Comparison of ENCODE assay signal across 12 cellular contexts in the genomic region with DNA sequence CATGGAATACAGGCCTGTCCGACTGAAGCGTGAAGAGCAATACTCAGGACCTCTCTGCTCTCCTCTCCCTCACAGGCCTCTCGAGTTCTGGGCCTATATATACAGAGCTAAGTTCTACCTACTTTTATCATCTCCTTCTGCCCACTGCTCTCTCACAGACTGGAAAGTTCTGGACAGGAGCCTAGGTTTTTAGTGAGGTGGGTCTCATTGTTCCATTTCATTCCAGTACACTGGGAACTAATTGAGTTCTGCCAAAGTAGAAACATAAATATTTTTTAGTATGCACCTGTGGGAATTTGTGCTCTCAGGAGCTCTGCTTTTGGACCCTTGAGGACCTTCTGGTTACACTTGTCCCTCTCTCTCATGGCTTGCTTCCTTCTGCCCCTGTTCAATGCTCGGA. TPM values are rescaled to one million over a fixed set of nuclear protein-coding genes. Genes with fewer than 3 reads are reported as not detected.
"Had no signal": no experiment of that assay in that cellular context is flagged by ENCODE, and none has a peak within 500 bp of the region (broad histone marks: within the 10 kb centered on the region; RNA-seq: fewer than 3 reads in every experiment).

Gene TEDDM1, minus strand, starts transcription at position 101 of the 400 bp plus-strand sequence. CDS start 182 bp downstream, outside the sequence.

- H3K4me2 ChIP-seq: GM23338, KMS-11 had no signal

- H3K9me3 Mint-ChIP-seq: GM23338, HFFc6 had no signal

- FAIRE-seq: HepG2 had no signal

- H3K9ac ChIP-seq: KMS-11 had no signal

- H3K4me3 Mint-ChIP-seq: GM23338, HFFc6 had no signal

- H3K36me3 ChIP-seq: HAP-1 had no signal

- ATAC-seq: GM23338, HCT116, HepG2 had no signal

- DNase-seq: H7, HFFc6, KBM-7 had no signal

- H3K4me3 ChIP-seq: GM23338, HAP-1 had no signal

- H3K9me3 ChIP-seq: HAP-1 had no signal

- H3K4me1 ChIP-seq: HAP-1 had no signal

- H2AFZ ChIP-seq: GM23338 had no signal

- H3K36me3 Mint-ChIP-seq: IgD-negative memory B cell had no signal

- H3K27ac ChIP-seq: HL-60, KMS-11 had no signal

RNA-seq across cellular contexts. Expression of gene TEDDM1, which starts in this region (rescaled TPM):
- total RNA-seq: GM23338, H4, H7, HepG2, HFFc6, HT1080 had no signal
- polyA plus RNA-seq: GM23338, HepG2 had no signal
